ENCODE assay signal across 8 cellular contexts in genomic region chr16:22077700-22078313, GRCh38. TPM values are rescaled to one million over a fixed set of nuclear protein-coding genes. Genes with fewer than 3 reads are reported as not detected.
DNase-seq lines count a peak whose midpoint lies in the region; ATAC-seq, FAIRE-seq and TF ChIP-seq lines count a peak whose summit lies in the region.

No MANE protein-coding gene starts in this region.

- TF ChIP-seq RAD21 in A549 (conservative IDR thresholded peaks at IDR 0.05 in 1 of 2, IDR thresholded peaks at IDR 0.05 in 1 of 2): peak; percentile 85 to 90

- CTCF ChIA-PET in A549 (lab: Yijun Ruan, JAX): interaction anchor here (0.7 to 5.2 kb wide), 57 partner anchors 10 to 420 kb away, joined by 3 to 226 read pairs (median 7); partner anchors contain the start of genes MOSMO, PDZD9 and VWA3A
- CTCF ChIA-PET in activated CD4-positive, alpha-beta T cell treated with anti-CD3 and anti-CD28 coated beads, Interleukin-2, amount 10 ng/mL, durations not matched to agents 7 days and 5 days (lab: Charles Lee): interaction anchor here (0.6 to 3.2 kb wide), 27 partner anchors 10 to 743 kb away, joined by 3 to 24 read pairs (median 5); partner anchors contain the start of genes MOSMO, PDZD9, POLR3E and VWA3A

- H3K4ac ChIP-seq in mesenchymal stem cell (ENCODE audit: low read depth in 1 of 2, low read length in 2 of 2): no peak overlapping the region

- TF ChIP-seq POLR2A in A549 (IDR thresholded peaks at IDR 0.05; ENCODE audit: low read length): no peak

- no peak overlapping the region for H2BK5ac ChIP-seq in mesenchymal stem cell (ENCODE audit: low read depth, low read length, poor library complexity, severe bottlenecking)

- H3K9me3 Mint-ChIP-seq in activated CD4-positive, alpha-beta T cell treated with anti-CD3 and anti-CD28 coated beads, Interleukin-2, amount 10 ng/mL, durations not matched to agents 7 days and 5 days: no peaks in the 10 kb centered on the region

- DNase-seq in A549 (ENCODE audit: low read depth in 1 of 2, low spot score in 1 of 2) (peak; percentile 50 to 61), GM19240 (ENCODE audit: insufficient read length, low spot score) (peak; percentile 43), NCI-H526 treated with DMSO at 0.1 percent for 48 hours (lab: John Stamatoyannopoulos, UW) (peak; percentile 3), dermis blood vessel endothelial cell (peak; percentile 80), mesenchymal stem cell (peak; percentile 68)
- peak; percentile 79 for DNase-seq in activated CD4-positive, alpha-beta T cell treated with anti-CD3 and anti-CD28 coated beads, Interleukin-2, amount 10 ng/mL, durations not matched to agents 7 days and 5 days
- DNase-seq in stimulated activated CD8-positive, alpha-beta memory T cell treated with anti-CD3 and anti-CD28 coated beads, Interleukin-2, amount 100 ng/mL, for 1 hour (ENCODE audit: low read depth in 2 of 2): peak; percentile 38 to 55

- H3K4me2 ChIP-seq in A549 (no peak overlapping the region), mesenchymal stem cell (ENCODE audit: low read length, poor library complexity, severe bottlenecking) (no peak overlapping the region)

- H3K27me3 ChIP-seq in mesenchymal stem cell (ENCODE audit: control insufficient read depth in 1 of 2, insufficient read depth in 1 of 2, low read length in 2 of 2): no peaks in the 10 kb centered on the region

- no peak overlapping the region for H3K27ac Mint-ChIP-seq in activated CD4-positive, alpha-beta T cell treated with anti-CD3 and anti-CD28 coated beads, Interleukin-2, amount 10 ng/mL, durations not matched to agents 7 days and 5 days

- H4K8ac ChIP-seq in mesenchymal stem cell (ENCODE audit: low read length): no peak overlapping the region

- H3K9ac ChIP-seq in mesenchymal stem cell (ENCODE audit: low read length): no peak overlapping the region

- peaks cover 10% of the 10 kb centered on the region for H3K79me1 ChIP-seq in mesenchymal stem cell (replicated peaks; ENCODE audit: low read length, poor library complexity, severe bottlenecking)

- H3K4me3 Mint-ChIP-seq in activated CD4-positive, alpha-beta T cell treated with anti-CD3 and anti-CD28 coated beads, Interleukin-2, amount 10 ng/mL, durations not matched to agents 7 days and 5 days: no peak overlapping the region

- H3K27ac ChIP-seq in A549 (no peak overlapping the region), mesenchymal stem cell (ENCODE audit: low read length, poor library complexity, severe bottlenecking) (no peak overlapping the region)

- no peaks in the 10 kb centered on the region for H3K4me1 ChIP-seq in A549
- peaks cover 3% of the 10 kb centered on the region for H3K4me1 ChIP-seq in mesenchymal stem cell (ENCODE audit: control insufficient read depth, insufficient read depth, low read depth, low read length)

- TF ChIP-seq EP300 in A549 (IDR thresholded peaks at IDR 0.05): no peak

- POLR2A ChIA-PET in A549 (lab: Yijun Ruan, JAX): interaction anchor here (0.6 to 1.5 kb wide), 5 partner anchors 10 to 124 kb away, joined by 3 to 17 read pairs (median 5); partner anchors contain the start of genes MOSMO, PDZD9 and UQCRC2
- POLR2A ChIA-PET in activated CD4-positive, alpha-beta T cell treated with anti-CD3 and anti-CD28 coated beads, Interleukin-2, amount 10 ng/mL, durations not matched to agents 7 days and 5 days (lab: Charles Lee): interaction anchor here (0.6 to 1.1 kb wide), 3 partner anchors 16 to 402 kb away, joined by 3 to 5 read pairs (median 4); partner anchors contain the start of gene MOSMO

- no peak for FAIRE-seq in A549 (lab: Jason Lieb, UNC)

- no peak overlapping the region for H3K14ac ChIP-seq in mesenchymal stem cell (ENCODE audit: low read length in 2 of 2)

- H3K36me3 Mint-ChIP-seq in activated CD4-positive, alpha-beta T cell treated with anti-CD3 and anti-CD28 coated beads, Interleukin-2, amount 10 ng/mL, durations not matched to agents 7 days and 5 days (ENCODE audit: low read depth): no peaks in the 10 kb centered on the region

- H4K91ac ChIP-seq in mesenchymal stem cell (ENCODE audit: low read length): no peak overlapping the region

- H3K36me3 ChIP-seq in mesenchymal stem cell (ENCODE audit: control insufficient read depth in 1 of 2, insufficient read depth in 2 of 2, low read depth in 1 of 2, low read length in 2 of 2): peaks cover 0 to 2% of the 10 kb centered on the region in 2 experiments

- no peak overlapping the region for H2BK15ac ChIP-seq in mesenchymal stem cell (ENCODE audit: low read depth, poor library complexity, severe bottlenecking)

- H3K23ac ChIP-seq in mesenchymal stem cell (ENCODE audit: low read length in 2 of 2): no peak overlapping the region

- TF ChIP-seq CTCF in A549 (IDR thresholded peaks at IDR 0.05): peak; percentile 95

- no peak overlapping the region for H3K18ac ChIP-seq in mesenchymal stem cell (ENCODE audit: low read depth in 1 of 2, low read length in 2 of 2)

- H2AFZ ChIP-seq in mesenchymal stem cell (ENCODE audit: low read depth, low read length): no peak overlapping the region

- H2BK12ac ChIP-seq in mesenchymal stem cell (ENCODE audit: low read length in 2 of 2): no peak overlapping the region

- no peak overlapping the region for H2AK5ac ChIP-seq in mesenchymal stem cell (ENCODE audit: low read length, severe bottlenecking)

- H3K9me3 ChIP-seq in A549 (no peaks in the 10 kb centered on the region), mesenchymal stem cell (ENCODE audit: control insufficient read depth, low read length) (no peaks in the 10 kb centered on the region)

- H2BK120ac ChIP-seq in mesenchymal stem cell (ENCODE audit: low read depth, low read length): no peak overlapping the region

- no peak overlapping the region for H3K4me3 ChIP-seq in A549
- no peak overlapping the region for H3K4me3 ChIP-seq in mesenchymal stem cell (ENCODE audit: insufficient read depth in 1 of 2, low read depth in 1 of 2, low read length in 2 of 2)

- peaks cover 2% of the 10 kb centered on the region for H3K27me3 Mint-ChIP-seq in activated CD4-positive, alpha-beta T cell treated with anti-CD3 and anti-CD28 coated beads, Interleukin-2, amount 10 ng/mL, durations not matched to agents 7 days and 5 days

- 33% methylated on average over 8 of the region's 8 CpGs for WGBS in A549 (ENCODE audit: missing lambda C conversion rate)
- WGBS in mesenchymal stem cell: 49% methylated on average over 4 of the region's 8 CpGs

- H3K4me1 Mint-ChIP-seq in activated CD4-positive, alpha-beta T cell treated with anti-CD3 and anti-CD28 coated beads, Interleukin-2, amount 10 ng/mL, durations not matched to agents 7 days and 5 days: peaks cover 4% of the 10 kb centered on the region

- ATAC-seq in A549: peak; percentile 86 to 90
- no peak for ATAC-seq in GM19035 (IDR thresholded peaks at IDR 0.05; ENCODE audit: unreplicated experiment)

TF ChIP-seq in A549, 52 proteins besides CTCF, POLR2A, EP300 and RAD21:
- TF ChIP-seq CHD4 (IDR thresholded peaks at IDR 0.05; ENCODE audit: borderline replicate concordance) (no peak), TP53 (CRISPR knock-in tag; IDR thresholded peaks at IDR 0.05) (no peak), CBX2 (IDR thresholded peaks at IDR 0.05; ENCODE audit: borderline replicate concordance, low read depth) (no peak), RFX5 (IDR thresholded peaks at IDR 0.05) (no peak), SMC3 (IDR thresholded peaks at IDR 0.05) (peak; percentile 86), MAFK (IDR thresholded peaks at IDR 0.05; ENCODE audit: partially characterized antibody) (no peak)

RNA-seq across cellular contexts. Expression of gene VWA3A, which starts 14.5 kb away (rescaled TPM):
- polyA plus RNA-seq in A549 (2011; rRNA removed): 0.17 TPM in 1 of 2 replicates, not detected in the other
- polyA plus RNA-seq in A549 (2012; cell fraction: cytosol; rRNA removed): 0.04 TPM in 1 of 2 replicates, not detected in the other
- 0.04 and 0.14 TPM in 2 replicates for polyA plus RNA-seq in A549 (2012; cell fraction: nucleus; rRNA removed)
- 0.03 to 0.07 TPM in 2 of 3 replicates, not detected in the other for polyA plus RNA-seq in A549 (2017; fragmentation: RNase III; extraction: RNeasy Plus Mini Kit Qiagen cat#74134 plus additional on column Dnase treatment)
- polyA minus RNA-seq in A549 (2011; rRNA and poly(A)+ RNA removed): 0.41 TPM in 1 of 2 replicates, not detected in the other
- total RNA-seq in activated CD4-positive, alpha-beta T cell treated with anti-CD3 and anti-CD28 coated beads, Interleukin-2, amount 10 ng/mL, durations not matched to agents 7 days and 5 days: under 1 TPM; 0.15 to 0.20 TPM
- 0.17 TPM in 1 of 2 replicates, not detected in the other for total RNA-seq in dermis blood vessel endothelial cell
- 0.01 TPM for polyA plus RNA-seq in mesenchymal stem cell (2013, experiment 1 of 2)
- polyA plus RNA-seq in mesenchymal stem cell (2013, experiment 2 of 2): 0.11 TPM

Comparison
In these comparisons a context has a peak if more than half of its experiments do, and no peak if none do; other contexts are left out.
1. DNase-seq: peak in every context shown above with its lines; median percentile 80 in dermis blood vessel endothelial cell; 79 in activated CD4-positive, alpha-beta T cell treated with anti-CD3 and anti-CD28 coated beads, Interleukin-2, amount 10 ng/mL, durations not matched to agents 7 days and 5 days; 68 in mesenchymal stem cell; 56 in A549; 46 in stimulated activated CD8-positive, alpha-beta memory T cell treated with anti-CD3 and anti-CD28 coated beads, Interleukin-2, amount 100 ng/mL, for 1 hour; 43 in GM19240; 3 in NCI-H526 treated with DMSO at 0.1 percent for 48 hours.